In genomic region chr1:115526900-115527299, GRCh38 we compare ENCODE assay signal across 23 cellular contexts.
"Had no signal": no experiment of that assay in that cellular context is flagged by ENCODE, and none has a peak within 500 bp of the region (broad histone marks: within the 10 kb centered on the region; RNA-seq: fewer than 3 reads in every experiment).

No MANE protein-coding gene starts in this region.

- H3K27ac Mint-ChIP-seq: activated CD4-positive, alpha-beta T cell treated with anti-CD3 and anti-CD28 coated beads, Interleukin-2, amount 10 ng/mL, durations not matched to agents 24 days and 14 days; activated CD8-positive, alpha-beta memory T cell treated with anti-CD3 and anti-CD28 coated beads, Interleukin-2, amount 10 ng/mL, durations not matched to agents 7 days and 5 days; activated naive CD4-positive, alpha-beta T cell treated with anti-CD3 and anti-CD28 coated beads for 36 hours; activated naive CD8-positive, alpha-beta T cell; activated T-helper 17 cell treated with anti-CD3 and anti-CD28 coated beads, Interleukin-2, amount 50 U/mL, for 72 hours; brain; T-helper 1 cell treated with Interleukin-12 subunit alpha and Interleukin-12 subunit beta and Interleukin-4 antibody, amounts not matched to agents 30 μg/mL and 1 μg/mL, for 36 hours had no signal

- H3K4me3 ChIP-seq: PC-9 had no signal

- ATAC-seq: activated CD8-positive, alpha-beta memory T cell treated with anti-CD3 and anti-CD28 coated beads, Interleukin-2, amount 10 ng/mL, durations not matched to agents 7 days and 5 days; activated T-cell treated with anti-CD3 and anti-CD28 coated beads, Interleukin-2, amount 50 U/mL, for 4 hours; activated T-helper 17 cell treated with anti-CD3 and anti-CD28 coated beads, Interleukin-2, amount 50 U/mL, for 72 hours had no signal

- H3K36me3 Mint-ChIP-seq: activated CD8-positive, alpha-beta memory T cell treated with anti-CD3 and anti-CD28 coated beads, Interleukin-2, amount 10 ng/mL, durations not matched to agents 7 days and 5 days; activated naive CD8-positive, alpha-beta T cell; brain had no signal

- DNase-seq: activated CD4-positive, alpha-beta T cell treated with anti-CD3 and anti-CD28 coated beads for 1 hour; activated CD4-positive, alpha-beta T cell treated with anti-CD3 and anti-CD28 coated beads, Interleukin-2, amount 10 ng/mL, durations not matched to agents 24 days and 14 days; activated CD4-positive, alpha-beta T cell treated with anti-CD3 and anti-CD28 coated beads, Interleukin-2, amount 50 U/mL, for 48 hours; activated CD8-positive, alpha-beta memory T cell treated with anti-CD3 and anti-CD28 coated beads, Interleukin-2, amount 10 ng/mL, durations not matched to agents 7 days and 5 days; activated gamma-delta T cell; activated naive CD4-positive, alpha-beta T cell treated with anti-CD3 and anti-CD28 coated beads for 36 hours; activated T-cell treated with anti-CD3 and anti-CD28 coated beads, Interleukin-2, amount 50 U/mL, for 4 hours; amygdala; Kasumi-1; NCI-H1048; NCI-H146; NCI-H187 treated with DMSO at 0.1 percent for 48 hours; NCI-H2081 treated with DMSO at 0.1 percent for 48 hours; NCI-H2227 treated with DMSO at 0.1 percent for 48 hours; NCI-H446 treated with DMSO at 0.1 percent for 48 hours; NCI-H524 treated with DMSO at 0.1 percent for 48 hours; NCI-H82; PC-9; SHP77 treated with DMSO at 0.1 percent for 48 hours had no signal

- H3K27me3 Mint-ChIP-seq: activated CD4-positive, alpha-beta T cell treated with anti-CD3 and anti-CD28 coated beads, Interleukin-2, amount 10 ng/mL, durations not matched to agents 24 days and 14 days; brain had no signal

- H3K4me1 Mint-ChIP-seq: activated CD4-positive, alpha-beta T cell treated with anti-CD3 and anti-CD28 coated beads, Interleukin-2, amount 10 ng/mL, durations not matched to agents 24 days and 14 days; activated CD8-positive, alpha-beta memory T cell treated with anti-CD3 and anti-CD28 coated beads, Interleukin-2, amount 10 ng/mL, durations not matched to agents 7 days and 5 days; activated T-helper 17 cell treated with anti-CD3 and anti-CD28 coated beads, Interleukin-2, amount 50 U/mL, for 72 hours had no signal

- H3K4me3 Mint-ChIP-seq: activated CD4-positive, alpha-beta T cell treated with anti-CD3 and anti-CD28 coated beads, Interleukin-2, amount 10 ng/mL, durations not matched to agents 24 days and 14 days; activated CD8-positive, alpha-beta memory T cell treated with anti-CD3 and anti-CD28 coated beads, Interleukin-2, amount 10 ng/mL, durations not matched to agents 7 days and 5 days; activated naive CD4-positive, alpha-beta T cell treated with anti-CD3 and anti-CD28 coated beads for 36 hours; activated naive CD8-positive, alpha-beta T cell; activated T-cell treated with anti-CD3 and anti-CD28 coated beads, Interleukin-2, amount 50 U/mL, for 4 hours; activated T-helper 17 cell treated with anti-CD3 and anti-CD28 coated beads, Interleukin-2, amount 50 U/mL, for 72 hours; brain; T-helper 1 cell treated with Interleukin-12 subunit alpha and Interleukin-12 subunit beta and Interleukin-4 antibody, amounts not matched to agents 30 μg/mL and 1 μg/mL, for 36 hours had no signal

- H3K9me3 Mint-ChIP-seq: activated CD4-positive, alpha-beta T cell treated with anti-CD3 and anti-CD28 coated beads, Interleukin-2, amount 10 ng/mL, durations not matched to agents 24 days and 14 days; activated naive CD4-positive, alpha-beta T cell treated with anti-CD3 and anti-CD28 coated beads for 36 hours; activated T-cell treated with anti-CD3 and anti-CD28 coated beads, Interleukin-2, amount 50 U/mL, for 4 hours; activated T-helper 17 cell treated with anti-CD3 and anti-CD28 coated beads, Interleukin-2, amount 50 U/mL, for 72 hours; brain; T-helper 1 cell treated with Interleukin-12 subunit alpha and Interleukin-12 subunit beta and Interleukin-4 antibody, amounts not matched to agents 30 μg/mL and 1 μg/mL, for 36 hours had no signal
